ENCODE assay signal across 8 cellular contexts in the genomic region with DNA sequence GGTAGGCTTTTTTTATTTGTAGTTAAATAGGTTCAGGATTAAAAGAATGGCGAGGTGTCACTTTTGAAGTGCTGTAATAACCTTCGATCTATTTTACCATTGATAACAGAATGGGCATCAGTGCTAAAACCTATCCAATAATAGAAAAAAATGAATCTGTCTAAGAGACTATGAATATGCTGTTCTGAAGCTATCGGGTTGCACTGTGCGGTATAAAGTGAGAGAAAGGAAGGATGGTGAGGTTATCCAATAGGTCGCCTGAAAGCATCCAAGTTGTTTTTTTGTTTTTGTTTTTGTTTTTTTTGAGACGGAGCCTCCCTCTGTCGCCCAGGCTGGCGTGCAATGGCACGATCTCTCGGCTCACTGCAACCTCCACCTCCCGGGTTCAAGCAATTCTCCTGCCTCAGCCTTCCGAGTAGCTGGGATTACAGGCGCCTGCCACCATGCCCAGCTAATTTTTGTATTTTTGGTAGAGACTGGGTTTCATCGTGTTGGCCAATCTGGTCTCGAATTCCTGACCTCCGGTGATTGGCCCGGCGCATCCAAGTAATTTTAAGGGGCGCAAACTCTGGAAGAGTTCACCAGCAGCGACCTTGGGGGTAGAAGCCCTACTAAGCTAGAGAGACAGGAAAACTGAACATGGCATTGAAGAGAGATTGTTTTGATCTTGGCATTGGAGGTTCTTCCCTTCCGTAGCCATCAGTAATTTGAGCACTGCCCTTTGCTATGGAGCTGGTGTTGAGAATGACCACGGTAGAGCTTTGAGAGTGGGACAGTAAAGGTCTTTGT. TPM values are rescaled to one million over a fixed set of nuclear protein-coding genes. Genes with fewer than 3 reads are reported as not detected.
DNase-seq lines count a peak whose midpoint lies in the region; ATAC-seq, FAIRE-seq and TF ChIP-seq lines count a peak whose summit lies in the region.

No MANE protein-coding gene starts in this region.

- POLR2A ChIA-PET in HepG2 (lab: Yijun Ruan, JAX), result interaction anchor here (1.0 to 4.7 kb wide), 4 partner anchors 9 to 97 kb away, joined by 3 to 103 read pairs (median 14); a partner anchor contains a TSS

- BruUV-seq in HepG2 (replicated peaks; lab: Mats Ljungman, UMichigan), result TSS peak; percentile 100

- FAIRE-seq in HepG2 (lab: Jason Lieb, UNC), result no peak

- no peak for TF ChIP-seq RAD21 in HepG2 (CRISPR knock-in tag; IDR thresholded peaks at IDR 0.05)

- H3K27me3 Mint-ChIP-seq in IgD-negative memory B cell, result peaks cover 3% of the 10 kb centered on the region

- H3K9ac ChIP-seq in HepG2 (ENCODE audit: insufficient read depth, low read depth, low read length) (peak overlapping the region; percentile 76), subcutaneous abdominal adipose tissue (ENCODE audit: low read length in 5 of 5) (peak overlapping the region in 4 of 5 donors; percentile 57 to 80 (median 66))

- TF ChIP-seq POLR2A in HepG2 (IDR thresholded peaks at IDR 0.05; ENCODE audit: insufficient read depth in 1 of 2, low read depth in 2 of 2, low read length in 2 of 2), result 0 out of 4 replicates have a peak, but pooled peaks of 1 of the 2 experiments have one; percentile 5

- under 1% methylated on average over 19 of the region's 22 CpGs for WGBS in HepG2 (ENCODE audit: low lambda C conversion rate)

- H3K27ac ChIP-seq in HepG2 (ENCODE audit: extremely low read length, insufficient read depth, low read length) (peak overlapping the region; percentile 72), subcutaneous abdominal adipose tissue (ENCODE audit: low read depth, low read length) (peak overlapping the region; percentile 86)

- no peaks in the 10 kb centered on the region; a peak in 1 of 5 replicates for H3K27me3 ChIP-seq in HepG2 (ENCODE audit: control insufficient read depth in 1 of 2, insufficient read depth in 2 of 2, low read length in 2 of 2)
- no peaks in the 10 kb centered on the region for H3K27me3 ChIP-seq in subcutaneous abdominal adipose tissue (ENCODE audit: control insufficient read depth in 5 of 5, insufficient read depth in 4 of 5, low read length in 5 of 5)

- peak overlapping the region; percentile 70 for H3K4me2 ChIP-seq in HepG2 (ENCODE audit: low read depth, low read length)

- no peaks in the 10 kb centered on the region for H4K20me1 ChIP-seq in HepG2 (ENCODE audit: insufficient read depth, low read length)

- H3K79me2 ChIP-seq in HepG2 (ENCODE audit: insufficient read depth, low read length), result no peaks in the 10 kb centered on the region

- CTCF ChIA-PET in HepG2 (lab: Yijun Ruan, JAX; ENCODE audit: low intra/inter-chr PET ratio, low total read pairs), result no interaction called here

- H3K27ac Mint-ChIP-seq in IgD-negative memory B cell, result peak overlapping the region; percentile 100

- no peaks in the 10 kb centered on the region for H3K9me3 ChIP-seq in HepG2 (ENCODE audit: low read length)
- H3K9me3 ChIP-seq in subcutaneous abdominal adipose tissue (ENCODE audit: control insufficient read depth in 5 of 5, low read length in 5 of 5), result no peaks in the 10 kb centered on the region

- peaks cover 0 to 2% (median 2%) of the 10 kb centered on the region in 3 donors for H3K9me3 Mint-ChIP-seq in IgD-negative memory B cell

- no peak for TF ChIP-seq CTCF in AG09309 (IDR thresholded peaks at IDR 0.05; ENCODE audit: control insufficient read depth, insufficient read depth, low read depth, low read length, missing control alignments)
- no peak for TF ChIP-seq CTCF in choroid plexus epithelial cell (conservative IDR thresholded peaks at IDR 0.05; ENCODE audit: low read depth, low read length)
- TF ChIP-seq CTCF in HepG2 (CRISPR knock-in tag; IDR thresholded peaks at IDR 0.05), result no peak

- H3K36me3 Mint-ChIP-seq in IgD-negative memory B cell, result no peaks in the 10 kb centered on the region

- ATAC-seq in GM18498 (IDR thresholded peaks at IDR 0.05; ENCODE audit: unreplicated experiment) (peak; percentile 18), HepG2 (peak; percentile 36)

- peaks cover 48% of the 10 kb centered on the region for H3K4me1 ChIP-seq in HepG2 (ENCODE audit: insufficient read depth, low read length)
- peaks cover 0 to 19% (median 14%) of the 10 kb centered on the region in 5 donors for H3K4me1 ChIP-seq in subcutaneous abdominal adipose tissue (ENCODE audit: control insufficient read depth in 5 of 5, insufficient read depth in 5 of 5, low read length in 5 of 5)

- TF ChIP-seq EP300 in HepG2 (IDR thresholded peaks at IDR 0.05; ENCODE audit: low read depth in 2 of 2, low read length in 2 of 2) (no peak), HepG2 (CRISPR knock-in tag; IDR thresholded peaks at IDR 0.05; ENCODE audit: borderline replicate concordance) (0 out of 2 replicates have a peak, but pooled peaks have one; percentile 3)

- in situ Hi-C loops in HepG2 (cut with HindIII; ENCODE audit: extremely low pct_ligation_motif_present, low pct_unique_long_range_greater_than_20kb), result no loop called here

- intact Hi-C loops in HepG2 (cut with micrococcal nuclease; ENCODE audit: unreplicated experiment), result loop anchor here (1.0 to 10.0 kb wide), 3 partner anchors 9 to 363 kb away; a partner anchor contains a TSS

- DNase-seq in AG09309 (ENCODE audit: low read depth), result no peak
- peak; percentile 87 for DNase-seq in RPMI7951 (ENCODE audit: low read depth)
- DNase-seq in choroid plexus epithelial cell (ENCODE audit: low read depth), result peak; percentile 50
- DNase-seq in HepG2 (ENCODE audit: low spot score), result peak; percentile 64
- DNase-seq in hepatic stellate cell (ENCODE audit: low spot score), result no peak

- H3K4me3 ChIP-seq in AG09309 (ENCODE audit: control insufficient read depth, low read depth, low read length) (peak overlapping the region; percentile 35), choroid plexus epithelial cell (ENCODE audit: low read depth, low read length) (peak overlapping the region; percentile 57), HepG2 (replicated peaks in 1 of 3; ENCODE audit: insufficient read depth in 1 of 3, low read depth in 2 of 3, low read length in 3 of 3) (peak overlapping the region; percentile 72 to 84 (median 76)), subcutaneous abdominal adipose tissue (ENCODE audit: low read depth in 1 of 5, low read length in 5 of 5) (peak overlapping the region; percentile 64 to 90 (median 76))

- peak overlapping the region; percentile 92 to 97 (median 94) for H3K4me3 Mint-ChIP-seq in IgD-negative memory B cell

- H3K4me1 Mint-ChIP-seq in IgD-negative memory B cell, result peaks cover 36 to 48% (median 40%) of the 10 kb centered on the region in 3 donors

- H3K36me3 ChIP-seq in HepG2 (replicated peaks in 1 of 2; ENCODE audit: control insufficient read depth in 1 of 2, insufficient read depth in 2 of 2, low read length in 2 of 2), result no peaks in the 10 kb centered on the region
- H3K36me3 ChIP-seq in subcutaneous abdominal adipose tissue (ENCODE audit: control insufficient read depth in 5 of 5, insufficient read depth in 5 of 5, low read length in 5 of 5), result no peaks in the 10 kb centered on the region

- peak overlapping the region; percentile 98 for H2AFZ ChIP-seq in HepG2 (ENCODE audit: low read length)

RNA-seq across cellular contexts. Expression of a gene that starts 8.7 kb away (rescaled TPM):
- polyA plus RNA-seq in IgD-negative memory B cell, result 23.9 TPM
- 4.6 and 9.1 TPM in 2 replicates for total RNA-seq in RPMI7951 (2014; rRNA removed; shearing (Covaris generic))
- 13.8 and 19.0 TPM in 2 replicates for total RNA-seq in HepG2 (2016; rRNA removed; fragmentation: Illumina TruSeq; extraction: Trizol)
- total RNA-seq in HepG2 (2016; cell fraction: cytosol; rRNA removed; fragmentation: Illumina TruSeq; extraction: Trizol; ENCODE audit: low read depth), result 5.8 and 7.8 TPM in 2 replicates
- 14.6 and 17.8 TPM in 2 replicates for total RNA-seq in HepG2 (2016; cell fraction: insoluble cytoplasmic fraction; rRNA removed; fragmentation: Illumina TruSeq; extraction: Trizol)
- 7.2 and 11.4 TPM in 2 replicates for total RNA-seq in HepG2 (2016; cell fraction: membrane; rRNA removed; fragmentation: Illumina TruSeq; extraction: Trizol)
- 54.0 and 56.5 TPM in 2 replicates for total RNA-seq in HepG2 (2016; cell fraction: nucleus; rRNA removed; fragmentation: Illumina TruSeq; extraction: Trizol)
- polyA plus RNA-seq in HepG2 (2011; rRNA removed), result 14.9 TPM in 2 replicates
- 2.4 and 3.7 TPM in 2 replicates for polyA plus RNA-seq in HepG2 (2011; cell fraction: cytosol; rRNA removed)
- polyA plus RNA-seq in HepG2 (2011; cell fraction: nucleus; rRNA removed), result 26.3 and 36.2 TPM in 2 replicates
- 5.9 and 7.4 TPM in 2 replicates for polyA plus RNA-seq in HepG2 (2012)
- 0.97 and 1.5 TPM in 2 replicates for polyA plus RNA-seq in HepG2 (2016; cell fraction: cytosol; fragmentation: Illumina TruSeq; extraction: Trizol; ENCODE audit: low read depth)
- 3.4 TPM in 2 replicates for polyA plus RNA-seq in HepG2 (2016; cell fraction: insoluble cytoplasmic fraction; fragmentation: Illumina TruSeq; extraction: Trizol; ENCODE audit: low read depth)
- polyA plus RNA-seq in HepG2 (2016; cell fraction: membrane; fragmentation: Illumina TruSeq; extraction: Trizol; ENCODE audit: low read depth), result 3.3 and 3.8 TPM in 2 replicates
- 42.4 and 45.8 TPM in 2 replicates for polyA plus RNA-seq in HepG2 (2016; cell fraction: nucleus; fragmentation: Illumina TruSeq; extraction: Trizol; ENCODE audit: insufficient read depth, low read depth)
- 38.9 and 56.7 TPM in 2 replicates for polyA minus RNA-seq in HepG2 (2011; rRNA and poly(A)+ RNA removed; ENCODE audit: low replicate concordance)
- 8.7 and 10.2 TPM in 2 replicates for polyA minus RNA-seq in HepG2 (2011; cell fraction: cytosol; rRNA and poly(A)+ RNA removed)
- polyA minus RNA-seq in HepG2 (2011; cell fraction: nucleus; rRNA and poly(A)+ RNA removed), result 130 and 161 TPM in 2 replicates

RNA-seq across cellular contexts. Expression of a gene that starts 12.9 kb away (rescaled TPM):
- polyA plus RNA-seq in IgD-negative memory B cell (8.1 TPM), HepG2 (2011; rRNA removed) (4.2 and 4.5 TPM in 2 replicates)
- 0.49 and 1.1 TPM in 2 replicates for total RNA-seq in RPMI7951 (2014; rRNA removed; shearing (Covaris generic))
- 2.7 and 3.4 TPM in 2 replicates for total RNA-seq in HepG2 (2016; rRNA removed; fragmentation: Illumina TruSeq; extraction: Trizol)
- total RNA-seq in HepG2 (2016; cell fraction: cytosol; rRNA removed; fragmentation: Illumina TruSeq; extraction: Trizol; ENCODE audit: low read depth), result 0.79 and 0.91 TPM in 2 replicates
- 3.2 and 3.6 TPM in 2 replicates for total RNA-seq in HepG2 (2016; cell fraction: insoluble cytoplasmic fraction; rRNA removed; fragmentation: Illumina TruSeq; extraction: Trizol)
- total RNA-seq in HepG2 (2016; cell fraction: membrane; rRNA removed; fragmentation: Illumina TruSeq; extraction: Trizol), result 2.0 TPM in 2 replicates
- total RNA-seq in HepG2 (2016; cell fraction: nucleus; rRNA removed; fragmentation: Illumina TruSeq; extraction: Trizol), result 4.9 and 5.9 TPM in 2 replicates
- polyA plus RNA-seq in HepG2 (2011; cell fraction: cytosol; rRNA removed), result 1.8 TPM in 2 replicates
- polyA plus RNA-seq in HepG2 (2011; cell fraction: nucleus; rRNA removed), result 4.8 and 8.7 TPM in 2 replicates
- 1.1 and 1.6 TPM in 2 replicates for polyA plus RNA-seq in HepG2 (2012)
- polyA plus RNA-seq in HepG2 (2016; cell fraction: cytosol; fragmentation: Illumina TruSeq; extraction: Trizol; ENCODE audit: low read depth), result 0.19 and 0.27 TPM in 2 replicates
- 1.8 and 2.2 TPM in 2 replicates for polyA plus RNA-seq in HepG2 (2016; cell fraction: insoluble cytoplasmic fraction; fragmentation: Illumina TruSeq; extraction: Trizol; ENCODE audit: low read depth)
- polyA plus RNA-seq in HepG2 (2016; cell fraction: membrane; fragmentation: Illumina TruSeq; extraction: Trizol; ENCODE audit: low read depth), result 0.45 and 0.54 TPM in 2 replicates
- 7.4 and 7.8 TPM in 2 replicates for polyA plus RNA-seq in HepG2 (2016; cell fraction: nucleus; fragmentation: Illumina TruSeq; extraction: Trizol; ENCODE audit: insufficient read depth, low read depth)
- polyA minus RNA-seq in HepG2 (2011; rRNA and poly(A)+ RNA removed; ENCODE audit: low replicate concordance), result 19.9 and 128 TPM in 2 replicates
- polyA minus RNA-seq in HepG2 (2011; cell fraction: cytosol; rRNA and poly(A)+ RNA removed), result 5.5 TPM in 2 replicates
- 6.0 and 9.4 TPM in 2 replicates for polyA minus RNA-seq in HepG2 (2011; cell fraction: nucleus; rRNA and poly(A)+ RNA removed)

Comparison
In these comparisons a context has a peak if more than half of its experiments do, and no peak if none do; other contexts are left out.
1. DNase-seq: peak in RPMI7951 (single experiment), choroid plexus epithelial cell (single experiment) and HepG2 (single experiment); none in AG09309 (single experiment) and hepatic stellate cell (single experiment).
2. Peak in every context shown above with its lines, with median percentiles within 50 percentile points of each other: H3K4me3 ChIP-seq.